ENCODE assay signal across 8 cellular contexts in the genomic region with DNA sequence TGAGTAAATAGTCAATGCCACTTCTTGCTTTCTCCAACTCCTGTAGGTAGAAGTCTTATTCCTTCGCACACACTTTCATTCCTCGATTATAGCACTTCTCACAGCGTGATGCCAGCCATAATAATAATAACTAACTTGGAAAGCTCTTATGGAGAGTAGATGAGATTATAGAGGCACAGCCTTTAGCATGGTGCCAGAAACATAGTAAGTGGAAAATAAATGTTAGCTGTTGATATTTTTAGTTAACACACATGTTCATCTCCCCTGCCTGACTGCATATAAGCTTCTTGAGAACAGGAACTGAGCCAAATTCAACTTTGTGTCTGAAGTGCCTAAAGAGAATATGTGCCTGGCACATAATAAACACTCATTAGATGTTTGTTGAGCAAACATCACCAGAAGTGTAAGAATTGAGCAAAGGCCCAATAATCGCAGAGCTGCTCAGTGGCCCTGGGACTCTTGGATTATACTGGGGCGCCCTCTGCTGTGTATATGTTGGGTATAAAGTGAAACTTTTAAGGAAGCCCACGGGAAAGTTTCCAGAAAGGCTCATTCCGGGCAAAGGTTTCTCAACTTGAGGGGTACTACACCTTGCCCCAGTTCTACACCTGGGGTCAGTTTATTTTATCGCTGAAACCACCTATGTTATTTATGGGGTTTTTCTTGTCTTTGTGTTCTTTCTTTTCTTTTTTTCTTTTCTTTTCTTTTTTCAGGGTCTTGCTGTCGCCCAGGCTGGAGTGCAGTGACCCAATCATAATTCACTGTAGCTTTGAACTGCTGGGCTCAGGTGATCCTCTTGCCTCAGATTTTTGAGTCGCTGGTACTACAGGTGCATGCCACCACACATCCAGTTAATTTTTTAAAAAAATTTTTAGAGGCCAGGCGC. TPM values are rescaled to one million over a fixed set of nuclear protein-coding genes. Genes with fewer than 3 reads are reported as not detected.
DNase-seq lines count a peak whose midpoint lies in the region; ATAC-seq and TF ChIP-seq lines count a peak whose summit lies in the region.

No MANE protein-coding gene starts in this region.

- H3K4me1 Mint-ChIP-seq in CD8-positive, alpha-beta T cell (ENCODE audit: low read depth), result no peaks in the 10 kb centered on the region

- H3K27ac Mint-ChIP-seq in CD8-positive, alpha-beta T cell, result no peak overlapping the region

- H3K9me3 ChIP-seq in CD8-positive, alpha-beta T cell (ENCODE audit: low read length), result no peaks in the 10 kb centered on the region
- H3K9me3 ChIP-seq in Loucy (ENCODE audit: insufficient read depth, low read depth, low read length) (no peaks in the 10 kb centered on the region), SJCRH30 (replicated peaks) (no peaks in the 10 kb centered on the region)

- H3K27me3 Mint-ChIP-seq in CD8-positive, alpha-beta T cell (ENCODE audit: low read depth), result peaks cover 9% of the 10 kb centered on the region

- peak; percentile 47 for TF ChIP-seq CTCF in CD8-positive, alpha-beta T cell (IDR thresholded peaks at IDR 0.05)
- peak; percentile 77 for TF ChIP-seq CTCF in Loucy (conservative IDR thresholded peaks at IDR 0.05; ENCODE audit: low read length)

- H3K9ac ChIP-seq in Loucy (ENCODE audit: low read depth, low read length, poor library complexity, severe bottlenecking), result no peak overlapping the region

- no peak overlapping the region for H3K27ac ChIP-seq in CD8-positive, alpha-beta T cell (ENCODE audit: low read depth, low read length)
- H3K27ac ChIP-seq in SJCRH30, result no peak overlapping the region

- H3K27me3 ChIP-seq in CD8-positive, alpha-beta T cell (ENCODE audit: insufficient read depth, low read length), result no peaks in the 10 kb centered on the region
- H3K27me3 ChIP-seq in Loucy (ENCODE audit: insufficient read depth, low read length, poor library complexity, severe bottlenecking), result no peaks in the 10 kb centered on the region
- no peaks in the 10 kb centered on the region for H3K27me3 ChIP-seq in SJCRH30

- ATAC-seq in CD8-positive, alpha-beta T cell, result peak; percentile 58
- ATAC-seq in GM21515 (IDR thresholded peaks at IDR 0.05; ENCODE audit: unreplicated experiment), result peak; percentile 64
- no peak for ATAC-seq in GM18907 (IDR thresholded peaks at IDR 0.05; ENCODE audit: unreplicated experiment)

- H3K4me3 Mint-ChIP-seq in CD8-positive, alpha-beta T cell, result no peak overlapping the region

- H4K20me1 ChIP-seq in Loucy (ENCODE audit: insufficient read depth, low read length, poor library complexity, severe bottlenecking), result no peaks in the 10 kb centered on the region

- no peaks in the 10 kb centered on the region for H3K79me2 ChIP-seq in Loucy (ENCODE audit: insufficient read depth, low read length)

- peak overlapping the region; percentile 87; the same call in 1 of the 2 replicates for H2AFZ ChIP-seq in Loucy (ENCODE audit: low read length)

- no peaks in the 10 kb centered on the region for H3K4me1 ChIP-seq in CD8-positive, alpha-beta T cell (ENCODE audit: insufficient read depth, low read length)
- no peaks in the 10 kb centered on the region for H3K4me1 ChIP-seq in Loucy (ENCODE audit: insufficient read depth, low read length, poor library complexity, severe bottlenecking)
- no peaks in the 10 kb centered on the region; the same call in 1 of the 2 replicates for H3K4me1 ChIP-seq in SJCRH30

- H3K4me3 ChIP-seq in CD8-positive, alpha-beta T cell (ENCODE audit: low read depth, low read length), result no peak overlapping the region
- H3K4me3 ChIP-seq in Loucy (ENCODE audit: low read length, poor library complexity, severe bottlenecking) (peak overlapping the region; percentile 31), SJCRH30 (no peak overlapping the region)

- no peaks in the 10 kb centered on the region for H3K36me3 ChIP-seq in CD8-positive, alpha-beta T cell (ENCODE audit: insufficient read depth, low read length)
- H3K36me3 ChIP-seq in Loucy (ENCODE audit: insufficient read depth, low read length) (no peaks in the 10 kb centered on the region), SJCRH30 (no peaks in the 10 kb centered on the region)

- peak in 6 of 7 experiments; percentile 30 to 62 (median 48) for DNase-seq in CD8-positive, alpha-beta T cell
- DNase-seq in SJCRH30 (peak; percentile 59 to 75), germinal center (ENCODE audit: low spot score) (peak; percentile 35), posterior vena cava (ENCODE audit: low spot score) (peak; percentile 84)
- peak in 3 of 4 experiments; percentile 2 to 13 (median 9) for DNase-seq in activated naive CD4-positive, alpha-beta T cell (lab: John Stamatoyannopoulos, UW)

- H3K9me2 ChIP-seq in Loucy (replicated peaks; ENCODE audit: low read depth, low read length), result no peaks in the 10 kb centered on the region

- no peaks in the 10 kb centered on the region for H3F3A ChIP-seq in Loucy (ENCODE audit: low read depth)

- peak overlapping the region; percentile 50 for H3K4me2 ChIP-seq in Loucy (ENCODE audit: low read depth, low read length, poor library complexity, severe bottlenecking)

- POLR2A ChIA-PET in CD8-positive, alpha-beta T cell (lab: Charles Lee), result no interaction called here

- no peaks in the 10 kb centered on the region for H3K36me3 Mint-ChIP-seq in CD8-positive, alpha-beta T cell

- CTCF ChIA-PET in CD8-positive, alpha-beta T cell (lab: Charles Lee), result interaction anchor here (0.7 to 4.2 kb wide), 17 partner anchors 14 to 363 kb away, joined by 3 to 29 read pairs (median 4); a partner anchor contains a TSS

- intact Hi-C loops in CD8-positive, alpha-beta T cell (cut with DNase I, micrococcal nuclease), result loop anchor here (1.0 to 5.0 kb wide), 5 partner anchors 113 to 1602 kb away; no protein-coding TSS in a partner anchor
- intact Hi-C loops in posterior vena cava (cut with DNase I), result loop anchor here (5.0 to 10.0 kb wide), 4 partner anchors 63 to 122 kb away; a partner anchor contains a TSS

- no peaks in the 10 kb centered on the region for H3K9me3 Mint-ChIP-seq in CD8-positive, alpha-beta T cell

RNA-seq across cellular contexts. Expression of a gene that starts 22.3 kb away (rescaled TPM):
- total RNA-seq in CD8-positive, alpha-beta T cell, result not detected
- 0.36 TPM in 1 of 2 replicates, not detected in the other for total RNA-seq in SJCRH30 (2014; rRNA removed; shearing (Covaris generic))
- total RNA-seq in posterior vena cava, result 100 to 1,000 TPM; 159 to 475 TPM

Comparison
In these comparisons a context has a peak if more than half of its experiments do, and no peak if none do; other contexts are left out.
1. DNase-seq: peak in every context shown above with its lines; median percentile 84 in posterior vena cava; 67 in SJCRH30; 48 in CD8-positive, alpha-beta T cell; 35 in germinal center; 9 in activated naive CD4-positive, alpha-beta T cell.
2. RNA of a gene that starts 22.3 kb away (total RNA-seq): 159 to 475 TPM in posterior vena cava; 0.36 TPM in SJCRH30 and not detected in CD8-positive, alpha-beta T cell; every median in the first group is over 100 times any median in the second.